In the genomic region with DNA sequence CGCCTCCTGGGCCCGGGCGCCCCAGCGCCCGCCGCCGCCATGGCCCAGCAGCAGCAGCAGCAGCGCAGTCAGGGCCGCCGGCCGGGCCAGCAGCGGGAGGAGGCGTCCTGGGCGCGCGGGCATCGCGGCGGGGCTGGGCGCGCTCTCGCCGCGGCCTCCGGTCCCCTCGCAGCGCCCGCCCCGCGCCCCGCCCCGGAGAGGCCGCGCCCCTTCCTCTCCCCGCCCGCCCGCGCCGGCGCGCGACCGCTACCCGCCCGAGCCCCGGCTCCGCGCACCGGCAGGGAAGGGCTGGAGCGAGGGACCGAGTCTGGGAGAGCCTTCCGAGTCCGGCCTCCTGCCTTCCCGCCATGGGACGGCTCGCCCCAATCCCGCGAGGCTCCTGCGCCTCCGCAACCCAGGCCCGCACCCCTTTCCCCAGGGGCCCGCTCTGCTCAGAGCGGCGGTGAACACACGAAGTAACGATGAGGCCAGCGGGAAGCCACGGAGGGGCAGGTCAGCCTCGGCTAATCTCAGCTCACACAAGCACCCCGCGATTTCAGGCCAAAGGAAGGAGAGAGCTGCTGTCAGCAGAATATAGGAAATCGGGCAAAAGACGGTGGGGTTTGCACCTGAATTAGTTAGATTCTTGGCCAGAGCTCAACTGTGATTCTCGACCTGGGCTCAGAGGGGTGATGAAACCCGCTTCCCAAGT, we compare ENCODE assay signal across 1 cellular context.
TF ChIP-seq lines count a peak whose summit lies in the region.

A gene (minus strand): TSS at position 135 of the 691 bp plus-strand sequence. CDS start 12 bp downstream, at position 123.

TF ChIP-seq in HepG2, 621 proteins besides CTCF, POLR2A, EP300 and RAD21 (continued from another document and continues in another):
- TF ChIP-seq, protein P1, sequence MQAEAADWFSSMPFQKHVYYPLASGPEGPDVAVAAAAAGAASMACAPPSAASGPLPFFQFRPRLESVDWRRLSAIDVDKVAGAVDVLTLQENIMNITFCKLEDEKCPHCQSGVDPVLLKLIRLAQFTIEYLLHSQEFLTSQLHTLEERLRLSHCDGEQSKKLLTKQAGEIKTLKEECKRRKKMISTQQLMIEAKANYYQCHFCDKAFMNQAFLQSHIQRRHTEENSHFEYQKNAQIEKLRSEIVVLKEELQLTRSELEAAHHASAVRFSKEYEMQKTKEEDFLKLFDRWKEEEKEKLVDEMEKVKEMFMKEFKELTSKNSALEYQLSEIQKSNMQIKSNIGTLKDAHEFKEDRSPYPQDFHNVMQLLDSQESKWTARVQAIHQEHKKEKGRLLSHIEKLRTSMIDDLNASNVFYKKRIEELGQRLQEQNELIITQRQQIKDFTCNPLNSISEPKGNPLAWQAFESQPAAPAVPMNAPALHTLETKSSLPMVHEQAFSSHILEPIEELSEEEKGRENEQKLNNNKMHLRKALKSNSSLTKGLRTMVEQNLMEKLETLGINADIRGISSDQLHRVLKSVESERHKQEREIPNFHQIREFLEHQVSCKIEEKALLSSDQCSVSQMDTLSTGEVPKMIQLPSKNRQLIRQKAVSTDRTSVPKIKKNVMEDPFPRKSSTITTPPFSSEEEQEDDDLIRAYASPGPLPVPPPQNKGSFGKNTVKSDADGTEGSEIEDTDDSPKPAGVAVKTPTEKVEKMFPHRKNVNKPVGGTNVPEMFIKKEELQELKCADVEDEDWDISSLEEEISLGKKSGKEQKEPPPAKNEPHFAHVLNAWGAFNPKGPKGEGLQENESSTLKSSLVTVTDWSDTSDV (CRISPR knock-in tag; IDR thresholded peaks at IDR 0.05): no peak
- TF ChIP-seq REPIN1 (CRISPR knock-in tag; IDR thresholded peaks at IDR 0.05; ENCODE audit: borderline replicate concordance, low read depth): no peak; the same call in 1 of the 2 replicates
- TF ChIP-seq ZNF549 (CRISPR knock-in tag; IDR thresholded peaks at IDR 0.05): no peak
- TF ChIP-seq PTBP1 (IDR thresholded peaks at IDR 0.05; ENCODE audit: low read depth, low read length, poor library complexity, severe bottlenecking): peak; percentile 53
- TF ChIP-seq, protein P2, sequence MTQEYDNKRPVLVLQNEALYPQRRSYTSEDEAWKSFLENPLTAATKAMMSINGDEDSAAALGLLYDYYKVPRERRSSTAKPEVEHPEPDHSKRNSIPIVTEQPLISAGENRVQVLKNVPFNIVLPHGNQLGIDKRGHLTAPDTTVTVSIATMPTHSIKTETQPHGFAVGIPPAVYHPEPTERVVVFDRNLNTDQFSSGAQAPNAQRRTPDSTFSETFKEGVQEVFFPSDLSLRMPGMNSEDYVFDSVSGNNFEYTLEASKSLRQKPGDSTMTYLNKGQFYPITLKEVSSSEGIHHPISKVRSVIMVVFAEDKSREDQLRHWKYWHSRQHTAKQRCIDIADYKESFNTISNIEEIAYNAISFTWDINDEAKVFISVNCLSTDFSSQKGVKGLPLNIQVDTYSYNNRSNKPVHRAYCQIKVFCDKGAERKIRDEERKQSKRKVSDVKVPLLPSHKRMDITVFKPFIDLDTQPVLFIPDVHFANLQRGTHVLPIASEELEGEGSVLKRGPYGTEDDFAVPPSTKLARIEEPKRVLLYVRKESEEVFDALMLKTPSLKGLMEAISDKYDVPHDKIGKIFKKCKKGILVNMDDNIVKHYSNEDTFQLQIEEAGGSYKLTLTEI (CRISPR knock-in tag; conservative IDR thresholded peaks at IDR 0.05): no peak
- peak; percentile 97; the same call in 1 of the 2 replicates for TF ChIP-seq PRMT3 (CRISPR knock-in tag; IDR thresholded peaks at IDR 0.05; ENCODE audit: borderline replicate concordance, low read depth)
- TF ChIP-seq TEAD3 (CRISPR knock-in tag; optimal IDR thresholded peaks at IDR 0.05; ENCODE audit: borderline replicate concordance): no peak
- no peak for TF ChIP-seq ZFP36L1 (CRISPR knock-in tag; IDR thresholded peaks at IDR 0.05)
- no peak for TF ChIP-seq SOX13 (IDR thresholded peaks at IDR 0.05)
- TF ChIP-seq SOX13 (CRISPR knock-in tag; conservative IDR thresholded peaks at IDR 0.05 in 1 of 2, IDR thresholded peaks at IDR 0.05 in 1 of 2): no peak; a peak in 1 of 4 replicates
- no peak for TF ChIP-seq ZNF143 (CRISPR knock-in tag; IDR thresholded peaks at IDR 0.05)
- TF ChIP-seq, protein P3, sequence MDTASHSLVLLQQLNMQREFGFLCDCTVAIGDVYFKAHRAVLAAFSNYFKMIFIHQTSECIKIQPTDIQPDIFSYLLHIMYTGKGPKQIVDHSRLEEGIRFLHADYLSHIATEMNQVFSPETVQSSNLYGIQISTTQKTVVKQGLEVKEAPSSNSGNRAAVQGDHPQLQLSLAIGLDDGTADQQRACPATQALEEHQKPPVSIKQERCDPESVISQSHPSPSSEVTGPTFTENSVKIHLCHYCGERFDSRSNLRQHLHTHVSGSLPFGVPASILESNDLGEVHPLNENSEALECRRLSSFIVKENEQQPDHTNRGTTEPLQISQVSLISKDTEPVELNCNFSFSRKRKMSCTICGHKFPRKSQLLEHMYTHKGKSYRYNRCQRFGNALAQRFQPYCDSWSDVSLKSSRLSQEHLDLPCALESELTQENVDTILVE (CRISPR knock-in tag; IDR thresholded peaks at IDR 0.05): peak; percentile 86
- peak; percentile 78 for TF ChIP-seq TAF1 (CRISPR knock-in tag; IDR thresholded peaks at IDR 0.05)
- TF ChIP-seq TSC22D2 (CRISPR knock-in tag; IDR thresholded peaks at IDR 0.05; ENCODE audit: borderline replicate concordance): peak; percentile 73; the same call in 1 of the 2 replicates
- 0 out of 2 replicates have a peak, but pooled peaks have one; percentile 31 for TF ChIP-seq GFI1 (CRISPR knock-in tag; IDR thresholded peaks at IDR 0.05; ENCODE audit: borderline replicate concordance)
- TF ChIP-seq ZNF382 (CRISPR knock-in tag; IDR thresholded peaks at IDR 0.05; ENCODE audit: borderline replicate concordance): no peak
- TF ChIP-seq RORA (CRISPR knock-in tag; IDR thresholded peaks at IDR 0.05): no peak
- no peak for TF ChIP-seq MEIS2 (CRISPR knock-in tag; IDR thresholded peaks at IDR 0.05)
- TF ChIP-seq ZEB1 (IDR thresholded peaks at IDR 0.05; ENCODE audit: insufficient replicate concordance, low read depth): no peak
- TF ChIP-seq ZNF17 (CRISPR knock-in tag; IDR thresholded peaks at IDR 0.05): no peak
- TF ChIP-seq ZFAT (CRISPR knock-in tag; conservative IDR thresholded peaks at IDR 0.05): no peak
- peak; percentile 69; the same call in 1 of the 2 replicates for TF ChIP-seq ARHGAP35 (CRISPR knock-in tag; IDR thresholded peaks at IDR 0.05; ENCODE audit: borderline replicate concordance)
- no peak; the same call in 1 of the 2 replicates for TF ChIP-seq HCFC1 (IDR thresholded peaks at IDR 0.05; ENCODE audit: low read depth, low read length)
- TF ChIP-seq, protein P4, sequence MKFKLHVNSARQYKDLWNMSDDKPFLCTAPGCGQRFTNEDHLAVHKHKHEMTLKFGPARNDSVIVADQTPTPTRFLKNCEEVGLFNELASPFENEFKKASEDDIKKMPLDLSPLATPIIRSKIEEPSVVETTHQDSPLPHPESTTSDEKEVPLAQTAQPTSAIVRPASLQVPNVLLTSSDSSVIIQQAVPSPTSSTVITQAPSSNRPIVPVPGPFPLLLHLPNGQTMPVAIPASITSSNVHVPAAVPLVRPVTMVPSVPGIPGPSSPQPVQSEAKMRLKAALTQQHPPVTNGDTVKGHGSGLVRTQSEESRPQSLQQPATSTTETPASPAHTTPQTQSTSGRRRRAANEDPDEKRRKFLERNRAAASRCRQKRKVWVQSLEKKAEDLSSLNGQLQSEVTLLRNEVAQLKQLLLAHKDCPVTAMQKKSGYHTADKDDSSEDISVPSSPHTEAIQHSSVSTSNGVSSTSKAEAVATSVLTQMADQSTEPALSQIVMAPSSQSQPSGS (CRISPR knock-in tag; IDR thresholded peaks at IDR 0.05): 0 out of 2 replicates have a peak, but pooled peaks have one; percentile 14
- TF ChIP-seq MXI1 (IDR thresholded peaks at IDR 0.05; ENCODE audit: borderline replicate concordance, low read depth, low read length): no peak; the same call in 2 of the 3 replicates
- TF ChIP-seq ZNF670 (CRISPR knock-in tag; IDR thresholded peaks at IDR 0.05; ENCODE audit: borderline replicate concordance): no peak
- TF ChIP-seq ZSCAN21 (CRISPR knock-in tag; IDR thresholded peaks at IDR 0.05; ENCODE audit: borderline replicate concordance): no peak
- TF ChIP-seq CREM (IDR thresholded peaks at IDR 0.05): no peak
- TF ChIP-seq CREM (CRISPR knock-in tag; IDR thresholded peaks at IDR 0.05): no peak
- TF ChIP-seq KAT8 (CRISPR knock-in tag; IDR thresholded peaks at IDR 0.05): peak; percentile 73
- TF ChIP-seq ZNF781 (CRISPR knock-in tag; IDR thresholded peaks at IDR 0.05; ENCODE audit: borderline replicate concordance, not compliant biosample characterization): peak; percentile 30
- TF ChIP-seq, protein P5, sequence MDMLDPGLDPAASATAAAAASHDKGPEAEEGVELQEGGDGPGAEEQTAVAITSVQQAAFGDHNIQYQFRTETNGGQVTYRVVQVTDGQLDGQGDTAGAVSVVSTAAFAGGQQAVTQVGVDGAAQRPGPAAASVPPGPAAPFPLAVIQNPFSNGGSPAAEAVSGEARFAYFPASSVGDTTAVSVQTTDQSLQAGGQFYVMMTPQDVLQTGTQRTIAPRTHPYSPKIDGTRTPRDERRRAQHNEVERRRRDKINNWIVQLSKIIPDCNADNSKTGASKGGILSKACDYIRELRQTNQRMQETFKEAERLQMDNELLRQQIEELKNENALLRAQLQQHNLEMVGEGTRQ (IDR thresholded peaks at IDR 0.05; ENCODE audit: low read depth, low read length): no peak
- TF ChIP-seq, protein P5 (CRISPR knock-in tag; IDR thresholded peaks at IDR 0.05; ENCODE audit: borderline replicate concordance): no peak
- TF ChIP-seq ZNF775 (CRISPR knock-in tag; IDR thresholded peaks at IDR 0.05; ENCODE audit: borderline replicate concordance): no peak
- no peak for TF ChIP-seq RARG (CRISPR knock-in tag; IDR thresholded peaks at IDR 0.05; ENCODE audit: low read depth)
- TF ChIP-seq ZNF367 (CRISPR knock-in tag; IDR thresholded peaks at IDR 0.05; ENCODE audit: borderline replicate concordance): no peak
- TF ChIP-seq NR3C1 (CRISPR knock-in tag; IDR thresholded peaks at IDR 0.05): no peak
- TF ChIP-seq MED1 (CRISPR knock-in tag; IDR thresholded peaks at IDR 0.05): peak; percentile 56
- no peak for TF ChIP-seq JUNB (CRISPR knock-in tag; IDR thresholded peaks at IDR 0.05; ENCODE audit: borderline replicate concordance)
- TF ChIP-seq SRSF4 (IDR thresholded peaks at IDR 0.05; ENCODE audit: low read depth, low read length, poor library complexity, severe bottlenecking): no peak
- TF ChIP-seq JUND (CRISPR knock-in tag; IDR thresholded peaks at IDR 0.05): no peak
- TF ChIP-seq, protein P6, sequence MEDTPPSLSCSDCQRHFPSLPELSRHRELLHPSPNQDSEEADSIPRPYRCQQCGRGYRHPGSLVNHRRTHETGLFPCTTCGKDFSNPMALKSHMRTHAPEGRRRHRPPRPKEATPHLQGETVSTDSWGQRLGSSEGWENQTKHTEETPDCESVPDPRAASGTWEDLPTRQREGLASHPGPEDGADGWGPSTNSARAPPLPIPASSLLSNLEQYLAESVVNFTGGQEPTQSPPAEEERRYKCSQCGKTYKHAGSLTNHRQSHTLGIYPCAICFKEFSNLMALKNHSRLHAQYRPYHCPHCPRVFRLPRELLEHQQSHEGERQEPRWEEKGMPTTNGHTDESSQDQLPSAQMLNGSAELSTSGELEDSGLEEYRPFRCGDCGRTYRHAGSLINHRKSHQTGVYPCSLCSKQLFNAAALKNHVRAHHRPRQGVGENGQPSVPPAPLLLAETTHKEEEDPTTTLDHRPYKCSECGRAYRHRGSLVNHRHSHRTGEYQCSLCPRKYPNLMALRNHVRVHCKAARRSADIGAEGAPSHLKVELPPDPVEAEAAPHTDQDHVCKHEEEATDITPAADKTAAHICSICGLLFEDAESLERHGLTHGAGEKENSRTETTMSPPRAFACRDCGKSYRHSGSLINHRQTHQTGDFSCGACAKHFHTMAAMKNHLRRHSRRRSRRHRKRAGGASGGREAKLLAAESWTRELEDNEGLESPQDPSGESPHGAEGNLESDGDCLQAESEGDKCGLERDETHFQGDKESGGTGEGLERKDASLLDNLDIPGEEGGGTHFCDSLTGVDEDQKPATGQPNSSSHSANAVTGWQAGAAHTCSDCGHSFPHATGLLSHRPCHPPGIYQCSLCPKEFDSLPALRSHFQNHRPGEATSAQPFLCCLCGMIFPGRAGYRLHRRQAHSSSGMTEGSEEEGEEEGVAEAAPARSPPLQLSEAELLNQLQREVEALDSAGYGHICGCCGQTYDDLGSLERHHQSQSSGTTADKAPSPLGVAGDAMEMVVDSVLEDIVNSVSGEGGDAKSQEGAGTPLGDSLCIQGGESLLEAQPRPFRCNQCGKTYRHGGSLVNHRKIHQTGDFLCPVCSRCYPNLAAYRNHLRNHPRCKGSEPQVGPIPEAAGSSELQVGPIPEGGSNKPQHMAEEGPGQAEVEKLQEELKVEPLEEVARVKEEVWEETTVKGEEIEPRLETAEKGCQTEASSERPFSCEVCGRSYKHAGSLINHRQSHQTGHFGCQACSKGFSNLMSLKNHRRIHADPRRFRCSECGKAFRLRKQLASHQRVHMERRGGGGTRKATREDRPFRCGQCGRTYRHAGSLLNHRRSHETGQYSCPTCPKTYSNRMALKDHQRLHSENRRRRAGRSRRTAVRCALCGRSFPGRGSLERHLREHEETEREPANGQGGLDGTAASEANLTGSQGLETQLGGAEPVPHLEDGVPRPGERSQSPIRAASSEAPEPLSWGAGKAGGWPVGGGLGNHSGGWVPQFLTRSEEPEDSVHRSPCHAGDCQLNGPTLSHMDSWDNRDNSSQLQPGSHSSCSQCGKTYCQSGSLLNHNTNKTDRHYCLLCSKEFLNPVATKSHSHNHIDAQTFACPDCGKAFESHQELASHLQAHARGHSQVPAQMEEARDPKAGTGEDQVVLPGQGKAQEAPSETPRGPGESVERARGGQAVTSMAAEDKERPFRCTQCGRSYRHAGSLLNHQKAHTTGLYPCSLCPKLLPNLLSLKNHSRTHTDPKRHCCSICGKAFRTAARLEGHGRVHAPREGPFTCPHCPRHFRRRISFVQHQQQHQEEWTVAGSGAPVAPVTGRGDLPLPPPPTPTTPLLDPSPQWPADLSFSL (CRISPR knock-in tag; IDR thresholded peaks at IDR 0.05): no peak
- TF ChIP-seq NRL (CRISPR knock-in tag; IDR thresholded peaks at IDR 0.05; ENCODE audit: borderline replicate concordance): peak; percentile 74; the same call in 1 of the 2 replicates
- TF ChIP-seq, protein P7, sequence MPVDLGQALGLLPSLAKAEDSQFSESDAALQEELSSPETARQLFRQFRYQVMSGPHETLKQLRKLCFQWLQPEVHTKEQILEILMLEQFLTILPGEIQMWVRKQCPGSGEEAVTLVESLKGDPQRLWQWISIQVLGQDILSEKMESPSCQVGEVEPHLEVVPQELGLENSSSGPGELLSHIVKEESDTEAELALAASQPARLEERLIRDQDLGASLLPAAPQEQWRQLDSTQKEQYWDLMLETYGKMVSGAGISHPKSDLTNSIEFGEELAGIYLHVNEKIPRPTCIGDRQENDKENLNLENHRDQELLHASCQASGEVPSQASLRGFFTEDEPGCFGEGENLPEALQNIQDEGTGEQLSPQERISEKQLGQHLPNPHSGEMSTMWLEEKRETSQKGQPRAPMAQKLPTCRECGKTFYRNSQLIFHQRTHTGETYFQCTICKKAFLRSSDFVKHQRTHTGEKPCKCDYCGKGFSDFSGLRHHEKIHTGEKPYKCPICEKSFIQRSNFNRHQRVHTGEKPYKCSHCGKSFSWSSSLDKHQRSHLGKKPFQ (CRISPR knock-in tag; IDR thresholded peaks at IDR 0.05; ENCODE audit: insufficient replicate concordance): no peak
- no peak for TF ChIP-seq BRCA1 (CRISPR knock-in tag; IDR thresholded peaks at IDR 0.05)
- TF ChIP-seq ZNF484 (CRISPR knock-in tag; IDR thresholded peaks at IDR 0.05; ENCODE audit: borderline replicate concordance, low read depth): no peak
